1 cellular context compared by ENCODE assay signal in genomic region chr2:10285578-10286198, GRCh38.
A peak's percentile ranks its signal among the peaks of the same experiment; 100 is the strongest.
TF ChIP-seq lines count a peak whose summit lies in the region.

No MANE protein-coding gene starts in this region.

TF ChIP-seq in HepG2, 621 proteins besides CTCF, POLR2A, EP300 and RAD21 (continued from another document and continues in another):
- TF ChIP-seq DMTF1 (CRISPR knock-in tag; IDR thresholded peaks at IDR 0.05) (no peak), ZC3H13 (CRISPR knock-in tag; IDR thresholded peaks at IDR 0.05) (peak; percentile 83), ZSCAN30 (CRISPR knock-in tag; IDR thresholded peaks at IDR 0.05) (no peak), ZMYM3 (CRISPR knock-in tag; IDR thresholded peaks at IDR 0.05) (peak; percentile 75; the same call in 1 of the 2 replicates), POGZ (CRISPR knock-in tag; IDR thresholded peaks at IDR 0.05) (peak; percentile 63; the same call in 1 of the 2 replicates), AKNA (CRISPR knock-in tag; IDR thresholded peaks at IDR 0.05; ENCODE audit: borderline replicate concordance) (no peak), ZNF3 (CRISPR knock-in tag; IDR thresholded peaks at IDR 0.05) (0 out of 2 replicates have a peak, but pooled peaks have one; percentile 38), ZNF605 (CRISPR knock-in tag; IDR thresholded peaks at IDR 0.05) (no peak), HNF4G (IDR thresholded peaks at IDR 0.05; ENCODE audit: borderline replicate concordance, low read depth, low read length) (no peak), HNF4G (CRISPR knock-in tag; IDR thresholded peaks at IDR 0.05; ENCODE audit: borderline replicate concordance, low read depth) (no peak), ZFP90 (CRISPR knock-in tag; IDR thresholded peaks at IDR 0.05; ENCODE audit: borderline replicate concordance) (no peak), ZNF431 (CRISPR knock-in tag; IDR thresholded peaks at IDR 0.05; ENCODE audit: borderline replicate concordance, low read depth) (peak; percentile 43; the same call in 1 of the 2 replicates), NFKBIZ (CRISPR knock-in tag; IDR thresholded peaks at IDR 0.05) (no peak), SMAD3 (CRISPR knock-in tag; IDR thresholded peaks at IDR 0.05) (0 out of 2 replicates have a peak, but pooled peaks have one; percentile 56), CSRNP2 (CRISPR knock-in tag; conservative IDR thresholded peaks at IDR 0.05; ENCODE audit: low read depth) (no peak), PBX2 (CRISPR knock-in tag; IDR thresholded peaks at IDR 0.05) (no peak), DMAP1 (CRISPR knock-in tag; IDR thresholded peaks at IDR 0.05) (peak; percentile 68), ATF5 (CRISPR knock-in tag; IDR thresholded peaks at IDR 0.05; ENCODE audit: low read depth) (0 out of 2 replicates have a peak, but pooled peaks have one; percentile 37), CCDC6 (CRISPR knock-in tag; IDR thresholded peaks at IDR 0.05) (no peak), ZBTB43 (CRISPR knock-in tag; conservative IDR thresholded peaks at IDR 0.05) (peak; percentile 26; the same call in 1 of the 2 replicates), ZNF607 (CRISPR knock-in tag; IDR thresholded peaks at IDR 0.05; ENCODE audit: borderline replicate concordance) (peak; percentile 35; the same call in 1 of the 2 replicates), TFDP1 (CRISPR knock-in tag; IDR thresholded peaks at IDR 0.05; ENCODE audit: borderline replicate concordance) (peak; percentile 87), ZNF652 (CRISPR knock-in tag; IDR thresholded peaks at IDR 0.05; ENCODE audit: borderline replicate concordance, low read depth) (no peak), RNF2 (conservative IDR thresholded peaks at IDR 0.05; ENCODE audit: low read depth) (peak; percentile 33), YY1 (IDR thresholded peaks at IDR 0.05; ENCODE audit: insufficient read depth, insufficient replicate concordance, low read depth, low read length) (no peak), ZNF343 (CRISPR knock-in tag; IDR thresholded peaks at IDR 0.05) (peak; percentile 89), ZSCAN29 (CRISPR knock-in tag; conservative IDR thresholded peaks at IDR 0.05) (no peak; the same call in 1 of the 2 replicates), ZNF619 (CRISPR knock-in tag; IDR thresholded peaks at IDR 0.05) (peak; percentile 26; the same call in 1 of the 2 replicates), MIER2 (CRISPR knock-in tag; IDR thresholded peaks at IDR 0.05) (no peak; the same call in 1 of the 2 replicates), CC2D1A (CRISPR knock-in tag; IDR thresholded peaks at IDR 0.05) (no peak), ZNF180 (CRISPR knock-in tag; IDR thresholded peaks at IDR 0.05; ENCODE audit: borderline replicate concordance, low read depth) (no peak), STAT6 (CRISPR knock-in tag; IDR thresholded peaks at IDR 0.05; ENCODE audit: borderline replicate concordance) (no peak), ZNF20 (CRISPR knock-in tag; IDR thresholded peaks at IDR 0.05) (no peak), HOXA5 (CRISPR knock-in tag; IDR thresholded peaks at IDR 0.05) (no peak), GFI1 (CRISPR knock-in tag; IDR thresholded peaks at IDR 0.05; ENCODE audit: borderline replicate concordance) (peak; percentile 52; the same call in 1 of the 2 replicates), ATRX (CRISPR knock-in tag; IDR thresholded peaks at IDR 0.05; ENCODE audit: borderline replicate concordance) (no peak), STAG1 (CRISPR knock-in tag; IDR thresholded peaks at IDR 0.05) (no peak), ZNF781 (CRISPR knock-in tag; IDR thresholded peaks at IDR 0.05; ENCODE audit: borderline replicate concordance, not compliant biosample characterization) (no peak), EED (CRISPR knock-in tag; IDR thresholded peaks at IDR 0.05) (peak; percentile 90; the same call in 1 of the 2 replicates), ZNF772 (CRISPR knock-in tag; IDR thresholded peaks at IDR 0.05) (peak; percentile 92), ZNF207 (IDR thresholded peaks at IDR 0.05; ENCODE audit: borderline replicate concordance) (no peak), HIVEP1 (CRISPR knock-in tag; IDR thresholded peaks at IDR 0.05) (peak; percentile 45), HOXD1 (CRISPR knock-in tag; IDR thresholded peaks at IDR 0.05) (0 out of 2 replicates have a peak, but pooled peaks have one; percentile 19), ZNF710 (CRISPR knock-in tag; IDR thresholded peaks at IDR 0.05; ENCODE audit: borderline replicate concordance) (no peak)
